ENCODE assay signal across 15 cellular contexts in genomic region chr15:44633603-44634002, GRCh38. TPM values are rescaled to one million over a fixed set of nuclear protein-coding genes. Genes with fewer than 3 reads are reported as not detected.
A peak's percentile ranks its signal among the peaks of the same experiment; 100 is the strongest.
DNase-seq lines count a peak whose midpoint lies in the region; ATAC-seq and TF ChIP-seq lines count a peak whose summit lies in the region.
"Had no signal": no experiment of that assay in that cellular context is flagged by ENCODE, and none has a peak within 500 bp of the region (broad histone marks: within the 10 kb centered on the region; RNA-seq: fewer than 3 reads in every experiment).

No MANE protein-coding gene starts in this region.

- CTCF ChIA-PET in activated naive CD4-positive, alpha-beta T cell treated with anti-CD3 and anti-CD28 coated beads for 36 hours (lab: Charles Lee): interaction anchor here (0.6 to 2.4 kb wide), 6 partner anchors 30 to 104 kb away, joined by 3 to 8 read pairs (median 4); partner anchors contain the start of gene SPG11
- CTCF ChIA-PET in activated naive CD4-positive, alpha-beta T cell treated with anti-CD3 and anti-CD28 coated beads, Interleukin-2, amount 10 ng/mL, durations not matched to agents 7 days and 5 days (lab: Charles Lee): interaction anchor here (1.2 to 1.6 kb wide), 2 partner anchors 41 to 55 kb away, joined by 3 to 5 read pairs; no protein-coding TSS in a partner anchor
- CTCF ChIA-PET in RWPE1 (lab: Yijun Ruan, JAX): no interaction called here

- POLR2A ChIA-PET in RWPE1 (lab: Yijun Ruan, JAX; ENCODE audit: low non-redundant PET): interaction anchor here (0.6 kb wide), 1 partner anchor 382 kb away, joined by 3 read pairs; no protein-coding TSS in a partner anchor

- H3K9me3 Mint-ChIP-seq in activated naive CD4-positive, alpha-beta T cell treated with anti-CD3 and anti-CD28 coated beads for 36 hours: no peaks in the 10 kb centered on the region
- no peaks in the 10 kb centered on the region for H3K9me3 Mint-ChIP-seq in activated naive CD4-positive, alpha-beta T cell treated with anti-CD3 and anti-CD28 coated beads, Interleukin-2, amount 10 ng/mL, durations not matched to agents 7 days and 5 days
- H3K9me3 Mint-ChIP-seq in stimulated activated effector memory CD8-positive, alpha-beta T cell treated with anti-CD3 and anti-CD28 coated beads, Interleukin-12 subunit alpha, Interleukin-12 subunit beta, amount 100 ng/mL, for 72 hours: no peaks in the 10 kb centered on the region

- ATAC-seq in stimulated activated effector memory CD8-positive, alpha-beta T cell treated with anti-CD3 and anti-CD28 coated beads, Interleukin-12 subunit alpha, Interleukin-12 subunit beta, amount 100 ng/mL, for 72 hours: peak; percentile 73
- ATAC-seq: left lobe of liver had no signal

- H3K4me3 Mint-ChIP-seq in activated naive CD4-positive, alpha-beta T cell treated with anti-CD3 and anti-CD28 coated beads for 36 hours: peak overlapping the region; percentile 65
- H3K4me3 Mint-ChIP-seq in activated naive CD4-positive, alpha-beta T cell treated with anti-CD3 and anti-CD28 coated beads, Interleukin-2, amount 10 ng/mL, durations not matched to agents 7 days and 5 days: no peak overlapping the region
- H3K4me3 Mint-ChIP-seq in stimulated activated effector memory CD8-positive, alpha-beta T cell treated with anti-CD3 and anti-CD28 coated beads, Interleukin-12 subunit alpha, Interleukin-12 subunit beta, amount 100 ng/mL, for 72 hours: peak overlapping the region; percentile 45

- intact Hi-C loops in activated naive CD4-positive, alpha-beta T cell treated with anti-CD3 and anti-CD28 coated beads for 36 hours (cut with micrococcal nuclease): loop anchor here (1.0 kb wide), 8 partner anchors 30 to 566 kb away; partner anchors contain the start of gene SPG11

- H3K27me3 Mint-ChIP-seq in activated naive CD4-positive, alpha-beta T cell treated with anti-CD3 and anti-CD28 coated beads for 36 hours (ENCODE audit: low read depth): no peaks in the 10 kb centered on the region
- H3K27me3 Mint-ChIP-seq in activated naive CD4-positive, alpha-beta T cell treated with anti-CD3 and anti-CD28 coated beads, Interleukin-2, amount 10 ng/mL, durations not matched to agents 7 days and 5 days: no peaks in the 10 kb centered on the region

- H3K27ac Mint-ChIP-seq in activated naive CD4-positive, alpha-beta T cell treated with anti-CD3 and anti-CD28 coated beads for 36 hours: peak overlapping the region; percentile 98
- no peak overlapping the region for H3K27ac Mint-ChIP-seq in activated naive CD4-positive, alpha-beta T cell treated with anti-CD3 and anti-CD28 coated beads, Interleukin-2, amount 10 ng/mL, durations not matched to agents 7 days and 5 days
- H3K27ac Mint-ChIP-seq in stimulated activated effector memory CD8-positive, alpha-beta T cell treated with anti-CD3 and anti-CD28 coated beads, Interleukin-12 subunit alpha, Interleukin-12 subunit beta, amount 100 ng/mL, for 72 hours: peak overlapping the region; percentile 96

- DNase-seq in activated naive CD4-positive, alpha-beta T cell treated with anti-CD3 and anti-CD28 coated beads for 36 hours: peak; percentile 34
- no peak for DNase-seq in activated naive CD4-positive, alpha-beta T cell treated with anti-CD3 and anti-CD28 coated beads, Interleukin-2, amount 10 ng/mL, durations not matched to agents 7 days and 5 days
- DNase-seq in RWPE1 (ENCODE audit: low spot score) (no peak), dedifferentiated amniotic fluid mesenchymal stem cell (ENCODE audit: extremely low spot score) (peak; percentile 39), DMS153 treated with DMSO at 0.1 percent for 48 hours (lab: John Stamatoyannopoulos, UW; ENCODE audit: unreplicated experiment) (no peak), SW 1271 (lab: John Stamatoyannopoulos, UW) (no peak)
- DNase-seq in stimulated activated effector memory CD8-positive, alpha-beta T cell treated with anti-CD3 and anti-CD28 coated beads, Interleukin-12 subunit alpha, Interleukin-12 subunit beta, amount 100 ng/mL, for 72 hours (ENCODE audit: low spot score in 2 of 2): no peak
- DNase-seq in stimulated activated naive CD4-positive, alpha-beta T cell treated with Interleukin-2 at 50 U/mL for 16 hours (lab: John Stamatoyannopoulos, UW): no peak
- DNase-seq: foreskin melanocyte, NCI-H1694, posterior cingulate gyrus had no signal

- H3K4me1 Mint-ChIP-seq in activated naive CD4-positive, alpha-beta T cell treated with anti-CD3 and anti-CD28 coated beads for 36 hours (ENCODE audit: low read depth): peaks cover 34% of the 10 kb centered on the region
- H3K4me1 Mint-ChIP-seq in activated naive CD4-positive, alpha-beta T cell treated with anti-CD3 and anti-CD28 coated beads, Interleukin-2, amount 10 ng/mL, durations not matched to agents 7 days and 5 days: peaks cover 5% of the 10 kb centered on the region
- H3K4me1 Mint-ChIP-seq in stimulated activated effector memory CD8-positive, alpha-beta T cell treated with anti-CD3 and anti-CD28 coated beads, Interleukin-12 subunit alpha, Interleukin-12 subunit beta, amount 100 ng/mL, for 72 hours: peaks cover 12% of the 10 kb centered on the region

- peaks cover 41% of the 10 kb centered on the region for H3K36me3 Mint-ChIP-seq in activated naive CD4-positive, alpha-beta T cell treated with anti-CD3 and anti-CD28 coated beads for 36 hours (ENCODE audit: low read depth)
- H3K36me3 Mint-ChIP-seq in activated naive CD4-positive, alpha-beta T cell treated with anti-CD3 and anti-CD28 coated beads, Interleukin-2, amount 10 ng/mL, durations not matched to agents 7 days and 5 days: peaks cover 53% of the 10 kb centered on the region
- H3K36me3 Mint-ChIP-seq in stimulated activated effector memory CD8-positive, alpha-beta T cell treated with anti-CD3 and anti-CD28 coated beads, Interleukin-12 subunit alpha, Interleukin-12 subunit beta, amount 100 ng/mL, for 72 hours: peaks cover 95% of the 10 kb centered on the region

- TF ChIP-seq CTCF in RWPE1 (conservative IDR thresholded peaks at IDR 0.05; ENCODE audit: low read depth): no peak

- peak overlapping the region; percentile 44 for H3K27ac ChIP-seq in RWPE1
- H3K27ac ChIP-seq: ascending aorta, BLaER1, VCaP had no signal

RNA-seq across cellular contexts. Expression of gene SPG11, which starts 29.9 kb away (rescaled TPM):
- 10 to 100 TPM; 83.2 to 96.4 TPM for total RNA-seq in activated naive CD4-positive, alpha-beta T cell treated with anti-CD3 and anti-CD28 coated beads for 36 hours

Comparison
In these comparisons a context has a peak if more than half of its experiments do, and no peak if none do; other contexts are left out.
1. DNase-seq: peak in activated naive CD4-positive, alpha-beta T cell treated with anti-CD3 and anti-CD28 coated beads for 36 hours (single experiment) and dedifferentiated amniotic fluid mesenchymal stem cell (single experiment); none in activated naive CD4-positive, alpha-beta T cell treated with anti-CD3 and anti-CD28 coated beads, Interleukin-2, amount 10 ng/mL, durations not matched to agents 7 days and 5 days (single experiment), RWPE1 (single experiment), stimulated activated effector memory CD8-positive, alpha-beta T cell treated with anti-CD3 and anti-CD28 coated beads, Interleukin-12 subunit alpha, Interleukin-12 subunit beta, amount 100 ng/mL, for 72 hours (0 of 2), DMS153 treated with DMSO at 0.1 percent for 48 hours (single experiment), SW 1271 (0 of 2) and stimulated activated naive CD4-positive, alpha-beta T cell treated with Interleukin-2 at 50 U/mL for 16 hours (single experiment).